27 cellular contexts compared by ENCODE assay signal in the genomic region with DNA sequence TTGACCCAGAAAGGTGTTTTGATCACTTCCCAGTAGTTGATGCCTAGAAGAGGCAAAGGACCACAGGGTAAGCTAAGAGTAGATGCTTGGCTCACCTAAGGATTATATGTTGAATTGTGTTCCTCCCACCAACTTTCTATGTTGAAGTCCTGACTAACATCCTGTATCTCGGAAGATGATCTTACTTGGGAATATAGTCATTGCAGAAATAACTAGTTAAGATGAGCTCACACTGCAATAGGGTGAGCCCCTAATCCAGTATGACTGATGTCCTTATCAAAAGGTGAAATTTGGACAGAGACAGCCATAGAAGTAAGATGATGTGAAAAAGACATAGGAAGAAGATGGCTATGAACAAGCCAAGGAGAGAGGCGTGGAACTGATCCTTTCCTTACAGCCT.
"Had no signal": no experiment of that assay in that cellular context is flagged by ENCODE, and none has a peak within 500 bp of the region (broad histone marks: within the 10 kb centered on the region; RNA-seq: fewer than 3 reads in every experiment).

No MANE protein-coding gene starts in this region.

- H3K27me3 ChIP-seq: body of pancreas, cardiac muscle cell, heart right ventricle, transverse colon, uterus had no signal

- H3K4me1 Mint-ChIP-seq: activated T-helper 17 cell treated with anti-CD3 and anti-CD28 coated beads, Interleukin-2, amount 50 U/mL, for 72 hours had no signal

- H3K4me3 Mint-ChIP-seq: activated B cell treated with CpG ODN at 0.5 μM for 24 hours; activated CD4-positive, alpha-beta T cell treated with anti-CD3 and anti-CD28 coated beads for 36 hours; activated T-cell treated with anti-CD3 and anti-CD28 coated beads, Interleukin-2, amount 50 U/mL, for 24 hours; activated T-helper 17 cell treated with anti-CD3 and anti-CD28 coated beads, Interleukin-2, amount 50 U/mL, for 72 hours; dendritic cell treated with granulocyte-macrophage colony-stimulating factor and Interleukin-4, amounts not matched to agents 40 ng/mL and 50 ng/mL, for 4 days; stimulated activated naive B cell treated with anti-CD40 and anti-IgM and Interleukin-4, amounts not matched to agents 10 μg/mL and 1 μg/mL and 100 μg/mL, for 72 hours had no signal

- H3K4me3 ChIP-seq: body of pancreas, cardiac muscle cell, heart right ventricle, lower lobe of right lung, mucosa of descending colon, transverse colon, uterus had no signal

- H3K9me3 Mint-ChIP-seq: activated B cell treated with CpG ODN at 0.5 μM for 24 hours; activated T-cell treated with anti-CD3 and anti-CD28 coated beads, Interleukin-2, amount 50 U/mL, for 24 hours; activated T-helper 17 cell treated with anti-CD3 and anti-CD28 coated beads, Interleukin-2, amount 50 U/mL, for 72 hours; dendritic cell treated with granulocyte-macrophage colony-stimulating factor and Interleukin-4, amounts not matched to agents 40 ng/mL and 50 ng/mL, for 4 days; naive B cell; stimulated activated naive B cell treated with anti-CD40 and anti-IgM and Interleukin-4, amounts not matched to agents 10 μg/mL and 1 μg/mL and 100 μg/mL, for 72 hours had no signal

- H3K27me3 Mint-ChIP-seq: activated B cell treated with CpG ODN at 0.5 μM for 24 hours; activated T-helper 17 cell treated with anti-CD3 and anti-CD28 coated beads, Interleukin-2, amount 50 U/mL, for 72 hours; dendritic cell treated with granulocyte-macrophage colony-stimulating factor and Interleukin-4, amounts not matched to agents 40 ng/mL and 50 ng/mL, for 4 days had no signal

- ATAC-seq: activated CD4-positive, alpha-beta T cell treated with anti-CD3 and anti-CD28 coated beads for 36 hours; activated T-helper 17 cell treated with anti-CD3 and anti-CD28 coated beads, Interleukin-2, amount 50 U/mL, for 72 hours; body of pancreas; heart right ventricle; lower lobe of right lung; mucosa of descending colon; stimulated activated naive B cell treated with anti-CD40 and anti-IgM and Interleukin-4, amounts not matched to agents 10 μg/mL and 1 μg/mL and 100 μg/mL, for 72 hours had no signal

- H3K9me3 ChIP-seq: body of pancreas, heart right ventricle, lower lobe of right lung, mucosa of descending colon, transverse colon, uterus had no signal

- H3K36me3 ChIP-seq: lower lobe of right lung, transverse colon, uterus had no signal

- DNase-seq: activated B cell treated with CpG ODN at 0.5 μM for 24 hours; activated CD4-positive, alpha-beta T cell treated with anti-CD3 and anti-CD28 coated beads for 36 hours; activated CD4-positive, alpha-beta T cell treated with anti-CD3 and anti-CD28 coated beads, Interleukin-2, amount 50 U/mL, for 4 hours; activated CD8-positive, alpha-beta memory T cell treated with anti-CD3 and anti-CD28 coated beads for 24 hours; activated CD8-positive, alpha-beta memory T cell treated with anti-CD3 and anti-CD28 coated beads, Interleukin-2, amount 50 U/mL, for 4 hours; activated naive CD4-positive, alpha-beta T cell; activated T-cell treated with anti-CD3 and anti-CD28 coated beads, Interleukin-2, amount 50 U/mL, for 24 hours; anterior cingulate cortex; body of pancreas; effector CD4-positive, alpha-beta T cell; foreskin fibroblast; heart right ventricle; kidney; lower lobe of right lung; mesendoderm; mucosa of descending colon; naive B cell; retina; stimulated activated CD4-positive, alpha-beta T cell treated with anti-CD3 and anti-CD28 coated beads, Interleukin-2, amount 100 ng/mL, for 48 hours; stimulated activated CD8-positive, alpha-beta memory T cell treated with anti-CD3 and anti-CD28 coated beads, Interleukin-4, amount 100 ng/mL, for 48 hours; stimulated activated naive B cell treated with anti-CD40 and anti-IgM and Interleukin-4, amounts not matched to agents 10 μg/mL and 1 μg/mL and 100 μg/mL, for 72 hours; T1000; transverse colon; uterus had no signal

- H3K27ac Mint-ChIP-seq: activated B cell treated with CpG ODN at 0.5 μM for 24 hours; activated CD4-positive, alpha-beta T cell treated with anti-CD3 and anti-CD28 coated beads for 36 hours; activated T-cell treated with anti-CD3 and anti-CD28 coated beads, Interleukin-2, amount 50 U/mL, for 24 hours; activated T-helper 17 cell treated with anti-CD3 and anti-CD28 coated beads, Interleukin-2, amount 50 U/mL, for 72 hours; dendritic cell treated with granulocyte-macrophage colony-stimulating factor and Interleukin-4, amounts not matched to agents 40 ng/mL and 50 ng/mL, for 4 days; naive B cell; stimulated activated naive B cell treated with anti-CD40 and anti-IgM and Interleukin-4, amounts not matched to agents 10 μg/mL and 1 μg/mL and 100 μg/mL, for 72 hours had no signal

- H3K27ac ChIP-seq: body of pancreas, cardiac muscle cell, heart right ventricle, lower lobe of right lung, transverse colon, uterus had no signal
